1 cellular context compared by ENCODE assay signal in the genomic region with DNA sequence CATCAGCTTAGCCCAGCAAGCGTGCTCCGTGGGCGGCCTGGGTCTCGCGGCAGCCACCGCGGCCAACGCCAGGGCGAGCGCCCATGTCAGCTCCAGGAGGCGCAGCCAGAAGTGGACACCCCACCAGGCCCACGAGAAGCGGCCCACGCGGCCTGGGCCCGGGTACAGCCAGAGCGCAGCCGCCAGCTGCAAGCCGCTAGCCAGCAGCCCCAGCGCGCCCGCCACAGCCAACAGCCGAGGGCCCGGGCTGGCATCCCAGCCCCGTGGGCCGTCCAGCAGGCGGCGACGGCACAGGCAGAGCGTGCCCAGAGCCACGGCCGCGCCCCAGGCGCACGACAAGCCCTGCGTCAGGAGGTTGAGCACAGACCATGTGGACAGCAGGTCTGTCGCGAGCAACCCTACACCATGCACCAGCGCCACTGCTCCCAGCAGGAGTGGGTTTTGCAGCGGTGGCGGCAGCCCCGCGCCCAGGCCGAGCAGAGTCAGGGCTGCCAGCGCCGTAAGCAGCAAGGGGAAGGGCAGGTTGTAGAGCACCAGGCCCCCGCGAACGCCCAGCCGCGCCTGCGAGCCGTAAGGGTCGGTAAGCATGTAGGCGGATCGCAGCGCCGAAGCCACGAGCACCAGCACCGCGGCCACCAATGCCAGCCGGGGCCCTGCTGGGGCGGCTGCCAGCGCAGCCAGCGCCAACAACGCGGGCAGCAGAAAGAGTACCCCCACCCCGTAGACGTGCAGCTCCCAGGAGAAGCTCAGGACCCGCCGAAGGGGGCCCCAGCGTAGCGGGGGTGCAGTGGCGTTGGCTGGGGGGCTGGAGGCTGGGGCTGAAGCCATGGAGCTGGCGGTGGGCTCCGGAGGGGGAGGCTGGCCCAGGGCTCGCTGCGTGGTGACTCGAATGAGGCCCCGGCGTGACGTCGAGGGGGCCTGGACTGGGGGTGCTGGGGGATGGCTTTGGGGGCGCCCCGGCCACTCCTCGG.
TF ChIP-seq lines count a peak whose summit lies in the region.

No MANE protein-coding gene starts in this region.

TF ChIP-seq in IMR-90, 13 proteins besides CTCF, POLR2A, EP300 and RAD21:
- TF ChIP-seq BHLHE40 (IDR thresholded peaks at IDR 0.05; ENCODE audit: low read depth, low read length): no peak
- TF ChIP-seq MAZ (IDR thresholded peaks at IDR 0.05; ENCODE audit: borderline replicate concordance, low read depth, low read length): no peak
- TF ChIP-seq CEBPB (IDR thresholded peaks at IDR 0.05; ENCODE audit: low read depth, low read length): no peak
- TF ChIP-seq, protein P1, sequence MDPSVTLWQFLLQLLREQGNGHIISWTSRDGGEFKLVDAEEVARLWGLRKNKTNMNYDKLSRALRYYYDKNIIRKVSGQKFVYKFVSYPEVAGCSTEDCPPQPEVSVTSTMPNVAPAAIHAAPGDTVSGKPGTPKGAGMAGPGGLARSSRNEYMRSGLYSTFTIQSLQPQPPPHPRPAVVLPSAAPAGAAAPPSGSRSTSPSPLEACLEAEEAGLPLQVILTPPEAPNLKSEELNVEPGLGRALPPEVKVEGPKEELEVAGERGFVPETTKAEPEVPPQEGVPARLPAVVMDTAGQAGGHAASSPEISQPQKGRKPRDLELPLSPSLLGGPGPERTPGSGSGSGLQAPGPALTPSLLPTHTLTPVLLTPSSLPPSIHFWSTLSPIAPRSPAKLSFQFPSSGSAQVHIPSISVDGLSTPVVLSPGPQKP (IDR thresholded peaks at IDR 0.05; ENCODE audit: borderline replicate concordance, low read depth, low read length): no peak
- peak; percentile 41 for TF ChIP-seq SMC3 (IDR thresholded peaks at IDR 0.05; ENCODE audit: low read depth, low read length)
- no peak for TF ChIP-seq MAFK (IDR thresholded peaks at IDR 0.05; ENCODE audit: low read depth, low read length)
- no peak for TF ChIP-seq CHD1 (IDR thresholded peaks at IDR 0.05; ENCODE audit: low read depth, low read length)
- no peak for TF ChIP-seq FOS (IDR thresholded peaks at IDR 0.05; ENCODE audit: low read depth, low read length)
- peak; percentile 59; the same call in 1 of the 2 replicates for TF ChIP-seq MXI1 (IDR thresholded peaks at IDR 0.05; ENCODE audit: borderline replicate concordance, low read depth, low read length)
- no peak for TF ChIP-seq NFE2L2 (IDR thresholded peaks at IDR 0.05; ENCODE audit: low read depth, low read length)
- TF ChIP-seq, protein P2, sequence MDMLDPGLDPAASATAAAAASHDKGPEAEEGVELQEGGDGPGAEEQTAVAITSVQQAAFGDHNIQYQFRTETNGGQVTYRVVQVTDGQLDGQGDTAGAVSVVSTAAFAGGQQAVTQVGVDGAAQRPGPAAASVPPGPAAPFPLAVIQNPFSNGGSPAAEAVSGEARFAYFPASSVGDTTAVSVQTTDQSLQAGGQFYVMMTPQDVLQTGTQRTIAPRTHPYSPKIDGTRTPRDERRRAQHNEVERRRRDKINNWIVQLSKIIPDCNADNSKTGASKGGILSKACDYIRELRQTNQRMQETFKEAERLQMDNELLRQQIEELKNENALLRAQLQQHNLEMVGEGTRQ (IDR thresholded peaks at IDR 0.05; ENCODE audit: low read depth, low read length): no peak
- TF ChIP-seq RFX5 (IDR thresholded peaks at IDR 0.05; ENCODE audit: low read depth, low read length): no peak
- no peak for TF ChIP-seq RCOR1 (IDR thresholded peaks at IDR 0.05; ENCODE audit: insufficient replicate concordance, low read length)
